In the genomic region with DNA sequence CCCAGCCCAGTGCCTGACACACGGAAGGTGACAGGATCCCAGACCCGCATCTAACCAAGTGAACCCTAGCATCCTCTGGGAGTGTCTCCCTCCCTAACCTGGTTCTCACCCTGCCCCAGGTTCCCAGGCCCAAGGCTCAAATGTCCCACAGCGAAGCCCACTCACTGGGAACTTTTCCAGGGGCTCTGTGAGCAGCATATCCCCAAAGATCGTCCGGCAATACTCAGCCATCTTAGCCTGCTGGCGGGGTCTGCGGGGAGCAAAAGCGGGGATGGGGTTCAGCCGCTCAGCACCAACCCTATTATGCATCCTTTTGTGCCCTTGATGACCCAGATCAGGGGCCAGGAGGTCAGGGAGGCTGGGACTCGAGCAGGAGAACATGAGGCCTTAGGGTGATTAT, we compare ENCODE assay signal across 32 cellular contexts. TPM values are rescaled to one million over a fixed set of nuclear protein-coding genes. Genes with fewer than 3 reads are reported as not detected.
"Had no signal": no experiment of that assay in that cellular context is flagged by ENCODE, and none has a peak within 500 bp of the region (broad histone marks: within the 10 kb centered on the region; RNA-seq: fewer than 3 reads in every experiment).

No MANE protein-coding gene starts in this region.

- H3K9me3 Mint-ChIP-seq: activated CD4-positive, alpha-beta memory T cell treated with anti-CD3 and anti-CD28 coated beads, Interleukin-2, amount 10 ng/mL, durations not matched to agents 7 days and 5 days had no signal

- H3K27me3 Mint-ChIP-seq: activated CD4-positive, alpha-beta memory T cell treated with anti-CD3 and anti-CD28 coated beads, Interleukin-2, amount 10 ng/mL, durations not matched to agents 7 days and 5 days; activated CD4-positive, alpha-beta T cell treated with anti-CD3 and anti-CD28 coated beads, Interleukin-2, amount 10 ng/mL, durations not matched to agents 7 days and 5 days; activated naive CD8-positive, alpha-beta T cell treated with anti-CD3 and anti-CD28 coated beads, Interleukin-2, amount 10 ng/mL, durations not matched to agents 7 days and 5 days had no signal

- H3K4me3 Mint-ChIP-seq: activated CD4-positive, alpha-beta memory T cell treated with anti-CD3 and anti-CD28 coated beads, Interleukin-2, amount 10 ng/mL, durations not matched to agents 7 days and 5 days; activated CD4-positive, alpha-beta T cell treated with anti-CD3 and anti-CD28 coated beads, Interleukin-2, amount 10 ng/mL, durations not matched to agents 7 days and 5 days; activated naive CD8-positive, alpha-beta T cell treated with anti-CD3 and anti-CD28 coated beads, Interleukin-2, amount 10 ng/mL, durations not matched to agents 7 days and 5 days; nephron; WTC11 had no signal

- H3K4me1 ChIP-seq: suprapubic skin, tibial artery had no signal

- H3K4me2 ChIP-seq: smooth muscle cell had no signal

- H3K4me3 ChIP-seq: esophagus muscularis mucosa, left ventricle myocardium inferior, ovary, smooth muscle cell, suprapubic skin, tibial artery had no signal

- H3K4me1 Mint-ChIP-seq: activated CD4-positive, alpha-beta memory T cell treated with anti-CD3 and anti-CD28 coated beads, Interleukin-2, amount 10 ng/mL, durations not matched to agents 7 days and 5 days; activated naive CD8-positive, alpha-beta T cell treated with anti-CD3 and anti-CD28 coated beads, Interleukin-2, amount 10 ng/mL, durations not matched to agents 7 days and 5 days; nephron had no signal

- DNase-seq: activated CD4-positive, alpha-beta memory T cell treated with anti-CD3 and anti-CD28 coated beads, Interleukin-2, amount 10 ng/mL, durations not matched to agents 7 days and 5 days; activated CD4-positive, alpha-beta T cell treated with anti-CD3 and anti-CD28 coated beads for 1 hour; activated CD4-positive, alpha-beta T cell treated with anti-CD3 and anti-CD28 coated beads, Interleukin-2, amount 10 ng/mL, durations not matched to agents 7 days and 5 days; activated CD8-positive, alpha-beta memory T cell treated with anti-CD3 and anti-CD28 coated beads, Interleukin-2, amount 50 U/mL, for 48 hours; activated naive CD4-positive, alpha-beta T cell treated with Interleukin-2 at 50 U/mL for 16 hours; activated naive CD8-positive, alpha-beta T cell treated with anti-CD3 and anti-CD28 coated beads, Interleukin-2, amount 10 ng/mL, durations not matched to agents 7 days and 5 days; activated T-cell treated with anti-CD3 and anti-CD28 coated beads, Interleukin-2, amount 50 U/mL, for 48 hours; brain microvascular endothelial cell; caudate nucleus; dermis blood vessel endothelial cell; effector CD4-positive, alpha-beta T cell; foreskin melanocyte; glutamatergic neuron; left ventricle myocardium inferior; ovary; stimulated activated CD4-positive, alpha-beta T cell treated with anti-CD3 and anti-CD28 coated beads, Interleukin-15, amount 100 ng/mL, for 24 hours; stimulated activated CD4-positive, alpha-beta T cell treated with anti-CD3 and anti-CD28 coated beads, Interleukin-2, amount 100 ng/mL, for 24 hours; stimulated activated naive CD4-positive, alpha-beta T cell; T-helper 2 cell; tibial artery had no signal

- H3K27me3 ChIP-seq: neutrophil, ovary had no signal

- H3K27ac ChIP-seq: brain microvascular endothelial cell, esophagus muscularis mucosa, left ventricle myocardium inferior, neutrophil, ovary, suprapubic skin, tibial artery had no signal

- FAIRE-seq: astrocyte, islet of Langerhans had no signal

- H3K27ac Mint-ChIP-seq: activated CD4-positive, alpha-beta memory T cell treated with anti-CD3 and anti-CD28 coated beads, Interleukin-2, amount 10 ng/mL, durations not matched to agents 7 days and 5 days; activated CD4-positive, alpha-beta T cell treated with anti-CD3 and anti-CD28 coated beads, Interleukin-2, amount 10 ng/mL, durations not matched to agents 7 days and 5 days; nephron; progenitor cell of endocrine pancreas; WTC11 had no signal

- H3K36me3 ChIP-seq: brain microvascular endothelial cell, esophagus muscularis mucosa, left ventricle myocardium inferior, ovary, suprapubic skin, tibial artery had no signal

- H3K9me3 ChIP-seq: neutrophil, ovary, suprapubic skin had no signal

RNA-seq across cellular contexts. Expression of gene PLCB2, which starts 10.4 kb away (rescaled TPM):
- total RNA-seq: renal cortical epithelial cell had no signal
- polyA plus RNA-seq: smooth muscle cell had no signal

RNA-seq across cellular contexts. Expression of gene ANKRD63, which starts 14.5 kb away (rescaled TPM):
- total RNA-seq: activated CD4-positive, alpha-beta memory T cell treated with anti-CD3 and anti-CD28 coated beads, Interleukin-2, amount 10 ng/mL, durations not matched to agents 7 days and 5 days; astrocyte; dermis blood vessel endothelial cell; esophagus muscularis mucosa; left ventricle myocardium inferior; lung microvascular endothelial cell; progenitor cell of endocrine pancreas; smooth muscle cell; suprapubic skin; urinary bladder had no signal
- polyA plus RNA-seq: ovary, smooth muscle cell, urinary bladder had no signal

RNA-seq across cellular contexts. Expression of gene PHGR1, which starts 53.5 kb away (rescaled TPM):
- total RNA-seq: activated CD4-positive, alpha-beta memory T cell treated with anti-CD3 and anti-CD28 coated beads, Interleukin-2, amount 10 ng/mL, durations not matched to agents 7 days and 5 days; activated CD4-positive, alpha-beta T cell treated with anti-CD3 and anti-CD28 coated beads, Interleukin-2, amount 10 ng/mL, durations not matched to agents 7 days and 5 days; activated naive CD8-positive, alpha-beta T cell treated with anti-CD3 and anti-CD28 coated beads, Interleukin-2, amount 10 ng/mL, durations not matched to agents 7 days and 5 days; astrocyte; dermis blood vessel endothelial cell; left ventricle myocardium inferior; lung microvascular endothelial cell; renal cortical epithelial cell; smooth muscle cell; suprapubic skin; urinary bladder; WTC11 had no signal
- polyA plus RNA-seq: smooth muscle cell had no signal
